In genomic region chr4:84324303-84324702, GRCh38 we compare ENCODE assay signal across 21 cellular contexts.
"Had no signal": no experiment of that assay in that cellular context is flagged by ENCODE, and none has a peak within 500 bp of the region (broad histone marks: within the 10 kb centered on the region; RNA-seq: fewer than 3 reads in every experiment).

No MANE protein-coding gene starts in this region.

- H3K4me1 Mint-ChIP-seq: activated naive CD4-positive, alpha-beta T cell treated with anti-CD3 and anti-CD28 coated beads, Interleukin-2, amount 10 ng/mL, durations not matched to agents 7 days and 5 days; activated naive CD8-positive, alpha-beta T cell treated with anti-CD3 and anti-CD28 coated beads, Interleukin-2, amount 50 U/mL, for 24 hours; mesothelial cell of epicardium had no signal

- H3K4me3 Mint-ChIP-seq: activated naive CD4-positive, alpha-beta T cell treated with anti-CD3 and anti-CD28 coated beads, Interleukin-2, amount 10 ng/mL, durations not matched to agents 7 days and 5 days; activated naive CD8-positive, alpha-beta T cell treated with anti-CD3 and anti-CD28 coated beads, Interleukin-2, amount 50 U/mL, for 24 hours; mesothelial cell of epicardium; nephron had no signal

- H2AFZ ChIP-seq: hepatocyte had no signal

- H3K27ac ChIP-seq: epithelial cell of prostate, hepatocyte, left lung, tibial artery had no signal

- H3K36me3 ChIP-seq: left lung, tibial artery had no signal

- H3K4me3 ChIP-seq: hepatocyte, left lung, tibial artery had no signal

- H3K4me2 ChIP-seq: hepatocyte had no signal

- H3K9me3 Mint-ChIP-seq: activated naive CD4-positive, alpha-beta T cell treated with anti-CD3 and anti-CD28 coated beads, Interleukin-2, amount 10 ng/mL, durations not matched to agents 7 days and 5 days; activated naive CD8-positive, alpha-beta T cell treated with anti-CD3 and anti-CD28 coated beads, Interleukin-2, amount 50 U/mL, for 24 hours; endodermal cell; nephron had no signal

- H3K9me3 ChIP-seq: left lung, tibial artery had no signal

- ATAC-seq: activated CD4-positive, CD25-positive, alpha-beta regulatory T cell treated with anti-CD3 and anti-CD28 coated beads, Interleukin-2, amount 50 U/mL, for 24 hours; activated naive CD8-positive, alpha-beta T cell treated with anti-CD3 and anti-CD28 coated beads, Interleukin-2, amount 50 U/mL, for 24 hours; left lung had no signal

- H3K36me3 Mint-ChIP-seq: activated naive CD4-positive, alpha-beta T cell treated with anti-CD3 and anti-CD28 coated beads, Interleukin-2, amount 10 ng/mL, durations not matched to agents 7 days and 5 days; brain; mesothelial cell of epicardium had no signal

- H3K27me3 Mint-ChIP-seq: activated naive CD4-positive, alpha-beta T cell treated with anti-CD3 and anti-CD28 coated beads, Interleukin-2, amount 10 ng/mL, durations not matched to agents 7 days and 5 days had no signal

- H3K79me2 ChIP-seq: hepatocyte had no signal

- H3K27me3 ChIP-seq: dorsolateral prefrontal cortex, hepatocyte, left lung, tibial artery had no signal

- H3K4me1 ChIP-seq: left lung, tibial artery had no signal

- H3K27ac Mint-ChIP-seq: activated naive CD4-positive, alpha-beta T cell treated with anti-CD3 and anti-CD28 coated beads, Interleukin-2, amount 10 ng/mL, durations not matched to agents 7 days and 5 days; activated naive CD8-positive, alpha-beta T cell treated with anti-CD3 and anti-CD28 coated beads, Interleukin-2, amount 50 U/mL, for 24 hours; mesothelial cell of epicardium; nephron had no signal

- DNase-seq: activated CD4-positive, alpha-beta T cell treated with anti-CD3 and anti-CD28 coated beads, Interleukin-2, amount 50 U/mL, for 1 hour; activated CD8-positive, alpha-beta memory T cell treated with anti-CD3 and anti-CD28 coated beads for 24 hours; activated CD8-positive, alpha-beta memory T cell treated with anti-CD3 and anti-CD28 coated beads, Interleukin-2, amount 50 U/mL, for 48 hours; activated effector memory CD4-positive, alpha-beta T cell treated with Interleukin-2 at 50 U/mL for 16 hours; activated naive CD4-positive, alpha-beta T cell treated with anti-CD3 and anti-CD28 coated beads, Interleukin-2, amount 10 ng/mL, durations not matched to agents 7 days and 5 days; activated naive CD8-positive, alpha-beta T cell treated with anti-CD3 and anti-CD28 coated beads, Interleukin-2, amount 50 U/mL, for 24 hours; activated T-cell treated with anti-CD3 and anti-CD28 coated beads, Interleukin-2, amount 50 U/mL, for 48 hours; foreskin fibroblast; stimulated activated CD8-positive, alpha-beta memory T cell treated with anti-CD3 and anti-CD28 coated beads, Interleukin-4, amount 100 ng/mL, for 48 hours; stimulated activated naive CD4-positive, alpha-beta T cell treated with Interleukin-2 at 50 U/mL for 16 hours; T1000; tibial artery had no signal
